19 cellular contexts compared by ENCODE assay signal in genomic region chr16:79069118-79069517, GRCh38.
DNase-seq lines count a peak whose midpoint lies in the region; ATAC-seq and TF ChIP-seq lines count a peak whose summit lies in the region.
"Had no signal": no experiment of that assay in that cellular context is flagged by ENCODE, and none has a peak within 500 bp of the region (broad histone marks: within the 10 kb centered on the region; RNA-seq: fewer than 3 reads in every experiment).

No MANE protein-coding gene starts in this region.

- no peak overlapping the region for H2BK120ac ChIP-seq in mesenchymal stem cell (ENCODE audit: low read depth, low read length)

- no peak for DNase-seq in activated naive CD8-positive, alpha-beta T cell treated with anti-CD3 and anti-CD28 coated beads, Interleukin-2, amount 50 U/mL, for 24 hours
- DNase-seq in activated naive CD8-positive, alpha-beta T cell treated with anti-CD3 and anti-CD28 coated beads for 36 hours = no peak
- DNase-seq in astrocyte of the hippocampus (ENCODE audit: low read depth, low spot score) (peak; percentile 72), mesenchymal stem cell (peak; percentile 5), upper lobe of right lung (no peak), colonic mucosa (no peak), PC-3 (no peak), DMS114 treated with DMSO at 0.1 percent for 48 hours (lab: John Stamatoyannopoulos, UW; ENCODE audit: unreplicated experiment) (no peak)
- DNase-seq: AML-193, DMS153, GOT3, NCI-H1436, NCI-H2029, NCI-H2171 treated with DMSO at 0.1 percent for 48 hours, NCI-H446 treated with DMSO at 0.1 percent for 48 hours, NCI-H748 treated with DMSO at 0.1 percent for 48 hours, PC-9 had no signal

- H3K27ac ChIP-seq in mesenchymal stem cell (ENCODE audit: low read length, poor library complexity, severe bottlenecking) (no peak overlapping the region), upper lobe of right lung (peak overlapping the region; percentile 63), colonic mucosa (no peak overlapping the region), PC-3 (ENCODE audit: low read length) (no peak overlapping the region)
- H3K27ac ChIP-seq: KMS-11, PC-9 had no signal

- no peak overlapping the region for H2BK15ac ChIP-seq in mesenchymal stem cell (ENCODE audit: low read depth, poor library complexity, severe bottlenecking)

- H3K4me1 Mint-ChIP-seq in activated naive CD8-positive, alpha-beta T cell treated with anti-CD3 and anti-CD28 coated beads, Interleukin-2, amount 50 U/mL, for 24 hours = peaks cover 45% of the 10 kb centered on the region
- H3K4me1 Mint-ChIP-seq in activated naive CD8-positive, alpha-beta T cell treated with anti-CD3 and anti-CD28 coated beads for 36 hours = peaks cover 8% of the 10 kb centered on the region

- no peaks in the 10 kb centered on the region for H3K9me2 ChIP-seq in PC-3 (replicated peaks; ENCODE audit: low read length)

- H3K4me3 Mint-ChIP-seq in activated naive CD8-positive, alpha-beta T cell treated with anti-CD3 and anti-CD28 coated beads, Interleukin-2, amount 50 U/mL, for 24 hours = no peak overlapping the region
- H3K4me3 Mint-ChIP-seq in activated naive CD8-positive, alpha-beta T cell treated with anti-CD3 and anti-CD28 coated beads for 36 hours = no peak overlapping the region
- H3K4me3 Mint-ChIP-seq: CD14-positive monocyte had no signal

- peak overlapping the region in 1 of 2 experiments; percentile 69 for H3K18ac ChIP-seq in mesenchymal stem cell (ENCODE audit: low read depth in 1 of 2, low read length in 2 of 2)

- no peak overlapping the region for H2AFZ ChIP-seq in mesenchymal stem cell (ENCODE audit: low read depth, low read length)
- H2AFZ ChIP-seq in PC-3 (ENCODE audit: low read length) = no peak overlapping the region
- H2AFZ ChIP-seq: PC-9 had no signal

- CTCF ChIA-PET in PC-3 (lab: Charles Lee) = no interaction called here

- H3K79me1 ChIP-seq in mesenchymal stem cell (replicated peaks; ENCODE audit: low read length, poor library complexity, severe bottlenecking) = no peaks in the 10 kb centered on the region

- H2BK5ac ChIP-seq in mesenchymal stem cell (ENCODE audit: low read depth, low read length, poor library complexity, severe bottlenecking) = no peak overlapping the region

- POLR2A ChIA-PET in PC-3 (lab: Charles Lee; ENCODE audit: unreplicated experiment) = no interaction called here

- TF ChIP-seq CTCF in upper lobe of right lung (IDR thresholded peaks at IDR 0.05) (no peak), colonic mucosa (IDR thresholded peaks at IDR 0.05) (no peak), PC-3 (conservative IDR thresholded peaks at IDR 0.05; ENCODE audit: low read depth, low read length) (no peak)

- H3K36me3 Mint-ChIP-seq in activated naive CD8-positive, alpha-beta T cell treated with anti-CD3 and anti-CD28 coated beads, Interleukin-2, amount 50 U/mL, for 24 hours (ENCODE audit: low read depth) = peaks cover 1% of the 10 kb centered on the region
- peaks cover 3% of the 10 kb centered on the region for H3K36me3 Mint-ChIP-seq in activated naive CD8-positive, alpha-beta T cell treated with anti-CD3 and anti-CD28 coated beads for 36 hours
- H3K36me3 Mint-ChIP-seq: CD14-positive monocyte had no signal

- peak overlapping the region; percentile 30 for H3K27ac Mint-ChIP-seq in activated naive CD8-positive, alpha-beta T cell treated with anti-CD3 and anti-CD28 coated beads, Interleukin-2, amount 50 U/mL, for 24 hours
- H3K27ac Mint-ChIP-seq in activated naive CD8-positive, alpha-beta T cell treated with anti-CD3 and anti-CD28 coated beads for 36 hours = no peak overlapping the region
- H3K27ac Mint-ChIP-seq: CD14-positive monocyte had no signal

- no peaks in the 10 kb centered on the region for H3K27me3 ChIP-seq in mesenchymal stem cell (ENCODE audit: control insufficient read depth in 1 of 2, insufficient read depth in 1 of 2, low read length in 2 of 2)
- no peaks in the 10 kb centered on the region for H3K27me3 ChIP-seq in upper lobe of right lung
- no peaks in the 10 kb centered on the region for H3K27me3 ChIP-seq in colonic mucosa
- no peaks in the 10 kb centered on the region for H3K27me3 ChIP-seq in PC-3 (ENCODE audit: low read length)

- no peak overlapping the region for H4K91ac ChIP-seq in mesenchymal stem cell (ENCODE audit: low read length)

- H3K4me1 ChIP-seq in mesenchymal stem cell (ENCODE audit: control insufficient read depth, insufficient read depth, low read depth, low read length) (no peaks in the 10 kb centered on the region), upper lobe of right lung (peaks cover 12% of the 10 kb centered on the region), colonic mucosa (no peaks in the 10 kb centered on the region), PC-3 (ENCODE audit: insufficient read depth, low read length) (no peaks in the 10 kb centered on the region)

- no peak overlapping the region for H2AK5ac ChIP-seq in mesenchymal stem cell (ENCODE audit: low read length, severe bottlenecking)

- no peaks in the 10 kb centered on the region for H3F3A ChIP-seq in PC-3 (ENCODE audit: low read length, unreplicated experiment)

- no peaks in the 10 kb centered on the region for H4K20me1 ChIP-seq in PC-3 (ENCODE audit: low read length)

- H3K23ac ChIP-seq in mesenchymal stem cell (ENCODE audit: low read length in 2 of 2) = no peak overlapping the region

- no peak overlapping the region for H3K14ac ChIP-seq in mesenchymal stem cell (ENCODE audit: low read length in 2 of 2)

- peaks cover 6% of the 10 kb centered on the region for H3K9me3 Mint-ChIP-seq in activated naive CD8-positive, alpha-beta T cell treated with anti-CD3 and anti-CD28 coated beads, Interleukin-2, amount 50 U/mL, for 24 hours
- no peaks in the 10 kb centered on the region for H3K9me3 Mint-ChIP-seq in activated naive CD8-positive, alpha-beta T cell treated with anti-CD3 and anti-CD28 coated beads for 36 hours
- H3K9me3 Mint-ChIP-seq: CD14-positive monocyte had no signal

- no TSS peak for BruUV-seq in PC-3 (replicated peaks; lab: Mats Ljungman, UMichigan)

- H3K79me2 ChIP-seq in PC-3 (ENCODE audit: low read length) = no peaks in the 10 kb centered on the region

- no peak for ATAC-seq in activated naive CD8-positive, alpha-beta T cell treated with anti-CD3 and anti-CD28 coated beads, Interleukin-2, amount 50 U/mL, for 24 hours
- ATAC-seq in upper lobe of right lung = no peak
- no peak for ATAC-seq in PC-3

- H3K36me3 ChIP-seq in mesenchymal stem cell (ENCODE audit: control insufficient read depth in 1 of 2, insufficient read depth in 2 of 2, low read depth in 1 of 2, low read length in 2 of 2) (no peaks in the 10 kb centered on the region), upper lobe of right lung (no peaks in the 10 kb centered on the region), colonic mucosa (no peaks in the 10 kb centered on the region), PC-3 (ENCODE audit: low read depth, low read length) (no peaks in the 10 kb centered on the region)

- H3K9me3 ChIP-seq in mesenchymal stem cell (ENCODE audit: control insufficient read depth, low read length) (peaks cover 7% of the 10 kb centered on the region), upper lobe of right lung (no peaks in the 10 kb centered on the region), colonic mucosa (no peaks in the 10 kb centered on the region), PC-3 (ENCODE audit: low read length) (no peaks in the 10 kb centered on the region)

- H3K27me3 Mint-ChIP-seq in activated naive CD8-positive, alpha-beta T cell treated with anti-CD3 and anti-CD28 coated beads, Interleukin-2, amount 50 U/mL, for 24 hours = peaks cover 30% of the 10 kb centered on the region
- peaks cover 33% of the 10 kb centered on the region for H3K27me3 Mint-ChIP-seq in activated naive CD8-positive, alpha-beta T cell treated with anti-CD3 and anti-CD28 coated beads for 36 hours

- H3K4me2 ChIP-seq in mesenchymal stem cell (ENCODE audit: low read length, poor library complexity, severe bottlenecking) (no peak overlapping the region), PC-3 (ENCODE audit: low read length) (no peak overlapping the region)
- H3K4me2 ChIP-seq: KMS-11, PC-9 had no signal

- H3K4me3 ChIP-seq in mesenchymal stem cell (ENCODE audit: insufficient read depth in 1 of 2, low read depth in 1 of 2, low read length in 2 of 2) (no peak overlapping the region), upper lobe of right lung (no peak overlapping the region), colonic mucosa (no peak overlapping the region), PC-3 (ENCODE audit: low read length) (no peak overlapping the region)
- H3K4me3 ChIP-seq: PC-9 had no signal

- intact Hi-C loops in upper lobe of right lung (cut with DNase I) = no loop called here
- intact Hi-C loops in colonic mucosa (cut with DNase I) = no loop called here
- intact Hi-C loops in PC-3 (cut with micrococcal nuclease) = no loop called here

- H3K9ac ChIP-seq in mesenchymal stem cell (ENCODE audit: low read length) = no peak overlapping the region
- no peak overlapping the region for H3K9ac ChIP-seq in colonic mucosa (ENCODE audit: low read depth in 2 of 2, low read length in 2 of 2)
- H3K9ac ChIP-seq in PC-3 (ENCODE audit: low read length) = no peak overlapping the region
- H3K9ac ChIP-seq: KMS-11 had no signal

- H3K4ac ChIP-seq in mesenchymal stem cell (ENCODE audit: low read depth in 1 of 2, low read length in 2 of 2) = peak overlapping the region in 1 of 2 experiments; percentile 6

- no peak overlapping the region for H2BK12ac ChIP-seq in mesenchymal stem cell (ENCODE audit: low read length in 2 of 2)

- no peak overlapping the region for H4K8ac ChIP-seq in mesenchymal stem cell (ENCODE audit: low read length)

- 88% methylated on average over 12 of the region's 12 CpGs for WGBS in mesenchymal stem cell

Comparison
In these comparisons a context has a peak if more than half of its experiments do, and no peak if none do; other contexts are left out.
1. DNase-seq: peak in astrocyte of the hippocampus (single experiment) and mesenchymal stem cell (single experiment); none in activated naive CD8-positive, alpha-beta T cell treated with anti-CD3 and anti-CD28 coated beads, Interleukin-2, amount 50 U/mL, for 24 hours (single experiment), activated naive CD8-positive, alpha-beta T cell treated with anti-CD3 and anti-CD28 coated beads for 36 hours (single experiment), upper lobe of right lung (single experiment), colonic mucosa (single experiment), PC-3 (single experiment) and DMS114 treated with DMSO at 0.1 percent for 48 hours (single experiment).